Comparison of ENCODE assay signal across 12 cellular contexts in the genomic region with DNA sequence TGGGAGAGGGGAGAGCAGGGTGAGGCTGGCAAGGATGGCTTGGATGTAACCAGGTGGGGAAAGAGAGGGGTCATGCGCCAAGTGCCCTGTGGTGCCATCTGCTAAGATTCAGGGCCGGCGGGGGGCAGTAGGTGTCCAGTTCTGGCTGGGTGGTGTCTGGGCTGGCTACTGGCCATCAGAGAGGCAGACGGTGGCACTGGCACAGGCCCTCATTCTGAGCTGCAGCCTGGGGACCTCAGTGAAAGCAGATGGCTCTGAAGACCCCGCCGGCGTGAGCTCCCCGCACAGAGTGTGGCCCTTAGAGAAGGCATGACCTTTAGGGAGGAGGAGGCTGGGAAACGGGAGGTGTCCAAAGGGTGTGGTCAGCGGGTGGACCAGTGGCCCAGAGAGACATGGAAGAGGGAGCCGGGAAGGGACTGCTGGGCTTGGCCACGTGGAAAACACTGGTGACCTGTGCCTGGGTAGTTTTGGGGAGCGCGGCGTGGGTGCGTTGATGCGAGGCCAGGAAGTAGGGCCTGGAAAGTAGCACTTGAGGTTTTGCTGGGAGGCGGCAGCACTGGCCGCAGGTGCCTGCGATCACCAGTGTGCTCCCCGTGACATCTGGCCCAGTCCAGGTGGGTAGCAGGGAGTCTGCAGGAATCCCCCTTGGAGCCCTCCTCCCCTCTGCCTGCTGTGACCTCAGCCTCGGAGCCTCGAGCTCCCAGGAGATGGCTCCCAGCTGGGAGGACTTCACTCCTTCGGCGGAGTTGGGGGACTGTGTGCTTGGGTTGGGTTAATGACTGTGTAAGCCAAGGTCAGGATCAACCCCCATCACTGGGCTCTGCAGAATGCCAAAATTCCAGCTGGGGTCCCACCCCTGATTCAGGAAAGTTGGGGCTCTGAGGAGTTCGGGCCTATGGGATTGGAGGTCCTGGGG. TPM values are rescaled to one million over a fixed set of nuclear protein-coding genes. Genes with fewer than 3 reads are reported as not detected.
DNase-seq lines count a peak whose midpoint lies in the region; ATAC-seq and TF ChIP-seq lines count a peak whose summit lies in the region.
"Had no signal": no experiment of that assay in that cellular context is flagged by ENCODE, and none has a peak within 500 bp of the region (broad histone marks: within the 10 kb centered on the region; RNA-seq: fewer than 3 reads in every experiment).

No MANE protein-coding gene starts in this region.

- peak overlapping the region; percentile 78 for H3K4me2 ChIP-seq in mammary epithelial cell (ENCODE audit: insufficient read depth, low read depth, low read length)

- in situ Hi-C loops in mammary epithelial cell (cut with MboI; ENCODE audit: low sequenced_read_pairs in 2 of 2) = no loop called here

- CTCF ChIA-PET in HEK293 (lab: Yijun Ruan, JAX) (interaction anchor here (5.4 kb wide), 1 partner anchor 13 kb away, joined by 47 read pairs; no protein-coding TSS in a partner anchor), mammary epithelial cell (lab: Charles Lee; ENCODE audit: low non-redundant PET) (no interaction called here)

- H3K27ac ChIP-seq in HEK293 (ENCODE audit: extremely low read depth, low read depth, low read length) = no peak overlapping the region
- peak overlapping the region; percentile 70 for H3K27ac ChIP-seq in mammary epithelial cell (ENCODE audit: insufficient read depth, low read depth, low read length)
- peak overlapping the region in 19 of 21 experiments; percentile 9 to 84 (median 52) for H3K27ac ChIP-seq in skin epidermis
- H3K27ac ChIP-seq in effector memory CD4-positive, alpha-beta T cell (ENCODE audit: insufficient read depth, low read length, poor library complexity, severe bottlenecking) = no peak overlapping the region

- intact Hi-C loops in mammary epithelial cell (cut with micrococcal nuclease) (no loop called here), mucosa of descending colon (cut with DNase I, micrococcal nuclease) (no loop called here)

- no peak for DNase-seq in mammary epithelial cell
- DNase-seq in iPS-NIHi11 (ENCODE audit: low spot score) = peak; percentile 13
- no peak for DNase-seq in activated naive CD4-positive, alpha-beta T cell treated with Interleukin-2 at 50 U/mL for 16 hours
- no peak for DNase-seq in mucosa of descending colon
- DNase-seq in effector memory CD4-positive, alpha-beta T cell = no peak
- DNase-seq: activated naive CD4-positive, alpha-beta T cell treated with anti-CD3 and anti-CD28 coated beads for 36 hours; testis had no signal

- no TSS peak for BruUV-seq in mammary epithelial cell (replicated peaks; lab: Mats Ljungman, UMichigan)

- POLR2A ChIA-PET in HEK293 (lab: Yijun Ruan, JAX) = interaction anchor here (0.6 kb wide), 1 partner anchor 12 kb away, joined by 3 read pairs; no protein-coding TSS in a partner anchor

- H3K27me3 ChIP-seq in mammary epithelial cell (ENCODE audit: insufficient read depth, low read length) = no peaks in the 10 kb centered on the region
- no peaks in the 10 kb centered on the region for H3K27me3 ChIP-seq in effector memory CD4-positive, alpha-beta T cell (replicated peaks; ENCODE audit: control insufficient read depth, insufficient read depth, low read length, poor library complexity, severe bottlenecking)
- H3K27me3 ChIP-seq: MG63, testis had no signal

- H3K4me1 ChIP-seq in HEK293 (ENCODE audit: control insufficient read depth, insufficient read depth, low read length) (no peaks in the 10 kb centered on the region), mammary epithelial cell (ENCODE audit: insufficient read depth, low read length) (peaks cover 43% of the 10 kb centered on the region), mucosa of descending colon (ENCODE audit: low read depth) (no peaks in the 10 kb centered on the region)
- no peaks in the 10 kb centered on the region for H3K4me1 ChIP-seq in effector memory CD4-positive, alpha-beta T cell (ENCODE audit: control insufficient read depth, insufficient read depth, low read length, poor library complexity, severe bottlenecking)
- H3K4me1 ChIP-seq: testis had no signal

- H3K36me3 ChIP-seq in HEK293 (ENCODE audit: control insufficient read depth in 2 of 2, insufficient read depth in 1 of 2, low read length in 2 of 2) (no peaks in the 10 kb centered on the region), mammary epithelial cell (ENCODE audit: insufficient read depth, low read length) (no peaks in the 10 kb centered on the region), mucosa of descending colon (ENCODE audit: low read depth) (no peaks in the 10 kb centered on the region)
- H3K36me3 ChIP-seq in effector memory CD4-positive, alpha-beta T cell (ENCODE audit: control insufficient read depth, insufficient read depth, low read length) = no peaks in the 10 kb centered on the region
- H3K36me3 ChIP-seq: MG63, WERI-Rb-1 had no signal

- H3K9ac ChIP-seq in mammary epithelial cell (ENCODE audit: insufficient read depth, low read length) = peak overlapping the region; percentile 44

- dilution Hi-C loops in mammary epithelial cell (cut with HindIII; ENCODE audit: low sequenced_read_pairs) = no loop called here

- TF ChIP-seq CTCF in HEK293 (tag by site-specific recombination; IDR thresholded peaks at IDR 0.05) (no peak), mammary epithelial cell (conservative IDR thresholded peaks at IDR 0.05 in 1 of 2, IDR thresholded peaks at IDR 0.05 in 1 of 2; ENCODE audit: extremely low read depth in 1 of 2, insufficient read depth in 1 of 2, low read depth in 1 of 2, low read length in 2 of 2) (no peak), mucosa of descending colon (IDR thresholded peaks at IDR 0.05) (no peak)

- ATAC-seq in mucosa of descending colon (no peak), GM19452 (IDR thresholded peaks at IDR 0.05; ENCODE audit: unreplicated experiment) (no peak)

- WGBS in mammary epithelial cell (ENCODE audit: low coverage, missing lambda C conversion rate) = 97% methylated on average over 18 of the region's 26 CpGs

- no peaks in the 10 kb centered on the region for H3K79me2 ChIP-seq in mammary epithelial cell (ENCODE audit: insufficient read depth, low read length)

- peak overlapping the region; percentile 68 for H2AFZ ChIP-seq in mammary epithelial cell (ENCODE audit: low read depth, low read length)

- no peaks in the 10 kb centered on the region for H4K20me1 ChIP-seq in mammary epithelial cell (ENCODE audit: insufficient read depth, low read length)

- H3K9me3 ChIP-seq in HEK293 (ENCODE audit: control insufficient read depth, insufficient read depth, low read depth, low read length) (no peaks in the 10 kb centered on the region), mammary epithelial cell (replicated peaks; ENCODE audit: insufficient read depth, low read length) (no peaks in the 10 kb centered on the region), mucosa of descending colon (no peaks in the 10 kb centered on the region)
- no peaks in the 10 kb centered on the region for H3K9me3 ChIP-seq in effector memory CD4-positive, alpha-beta T cell (ENCODE audit: control insufficient read depth, low read length)
- H3K9me3 ChIP-seq: MG63, testis had no signal

- no peak overlapping the region for H3K4me3 ChIP-seq in HEK293 (ENCODE audit: low read depth, low read length)
- no peak overlapping the region for H3K4me3 ChIP-seq in mammary epithelial cell (replicated peaks in 1 of 3; ENCODE audit: insufficient read depth in 1 of 3, low read depth in 2 of 3, low read length in 3 of 3)
- H3K4me3 ChIP-seq in skin epidermis = no peak overlapping the region
- no peak overlapping the region for H3K4me3 ChIP-seq in mucosa of descending colon
- H3K4me3 ChIP-seq in effector memory CD4-positive, alpha-beta T cell (ENCODE audit: insufficient read depth, low read depth, low read length, poor library complexity, severe bottlenecking) = no peak overlapping the region
- H3K4me3 ChIP-seq: MG63, testis had no signal

TF ChIP-seq in HEK293, 187 proteins besides CTCF, POLR2A, EP300 and RAD21:
- TF ChIP-seq SP3 (tag by site-specific recombination; IDR thresholded peaks at IDR 0.05) (no peak), ZNF341 (tag by site-specific recombination; IDR thresholded peaks at IDR 0.05; ENCODE audit: low read depth) (no peak), ZNF548 (tag by site-specific recombination; IDR thresholded peaks at IDR 0.05) (no peak), ZNF266 (tag by site-specific recombination; IDR thresholded peaks at IDR 0.05; ENCODE audit: low read depth) (no peak), ZIC2 (tag by site-specific recombination; IDR thresholded peaks at IDR 0.05) (peak; percentile 54), ZNF785 (tag by site-specific recombination; IDR thresholded peaks at IDR 0.05) (no peak), ZNF521 (tag by site-specific recombination; IDR thresholded peaks at IDR 0.05) (no peak), KLF9 (tag by site-specific recombination; IDR thresholded peaks at IDR 0.05; ENCODE audit: low read depth) (no peak), ZNF777 (tag by site-specific recombination; IDR thresholded peaks at IDR 0.05; ENCODE audit: borderline replicate concordance) (no peak), ZNF76 (tag by site-specific recombination; IDR thresholded peaks at IDR 0.05; ENCODE audit: borderline replicate concordance, low read depth) (no peak), KLF1 (tag by site-specific recombination; IDR thresholded peaks at IDR 0.05) (peak; percentile 30; the same call in 1 of the 2 replicates)
- TF ChIP-seq, protein P1, sequence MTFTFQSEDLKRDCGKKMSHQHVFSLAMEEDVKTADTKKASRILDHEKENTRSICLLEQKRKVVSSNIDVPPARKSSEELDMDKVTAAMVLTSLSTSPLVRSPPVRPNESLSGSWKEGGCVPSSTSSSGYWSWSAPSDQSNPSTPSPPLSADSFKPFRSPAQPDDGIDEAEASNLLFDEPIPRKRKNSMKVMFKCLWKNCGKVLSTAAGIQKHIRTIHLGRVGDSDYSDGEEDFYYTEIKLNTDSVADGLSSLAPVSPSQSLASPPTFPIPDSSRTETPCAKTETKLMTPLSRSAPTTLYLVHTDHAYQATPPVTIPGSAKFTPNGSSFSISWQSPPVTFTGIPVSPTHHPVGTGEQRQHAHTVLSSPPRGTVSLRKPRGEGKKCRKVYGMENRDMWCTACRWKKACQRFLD (tag by site-specific recombination; IDR thresholded peaks at IDR 0.05) = no peak

RNA-seq across cellular contexts. Expression of gene SH3TC1, which starts 9.3 kb away (rescaled TPM):
- 100 to 1,000 TPM in 1 of 2 donors, 10 to 100 TPM in 1; 70.8 to 138 TPM for total RNA-seq in mammary epithelial cell
- polyA plus RNA-seq in mammary epithelial cell = 37.7 TPM
- polyA minus RNA-seq in mammary epithelial cell = 62.5 TPM
- total RNA-seq in mucosa of descending colon = 10 to 100 TPM; 10.3 to 13.6 (median 11.7) TPM

RNA-seq across cellular contexts. Expression of gene ABLIM2, which starts 31.2 kb away (rescaled TPM):
- under 1 TPM; 0.28 to 0.67 TPM for total RNA-seq in mammary epithelial cell
- 0.87 TPM for polyA plus RNA-seq in mammary epithelial cell
- polyA minus RNA-seq in mammary epithelial cell = 3.9 TPM
- 10 to 100 TPM; 15.0 to 15.8 (median 15.5) TPM for total RNA-seq in mucosa of descending colon

Comparison
In these comparisons a context has a peak if more than half of its experiments do, and no peak if none do; other contexts are left out.
1. H3K27ac ChIP-seq: peak in mammary epithelial cell (single experiment) and skin epidermis (19 of 21); none in HEK293 (single experiment) and effector memory CD4-positive, alpha-beta T cell (single experiment).
2. RNA of gene SH3TC1, which starts 9.3 kb away (total RNA-seq): 70.8 to 138 TPM in mammary epithelial cell; 10.3 to 13.6 TPM in mucosa of descending colon; every median in the first group is over 4 times any median in the second.
3. RNA of gene ABLIM2, which starts 31.2 kb away (total RNA-seq): 15.0 to 15.8 TPM in mucosa of descending colon; 0.28 to 0.67 TPM in mammary epithelial cell; every median in the first group is over 4 times any median in the second.